Comparison of ENCODE assay signal across 1 cellular context in genomic region chr7:131544449-131545425, GRCh38.
TF ChIP-seq lines count a peak whose summit lies in the region.

No MANE protein-coding gene starts in this region.

TF ChIP-seq in K562, 482 proteins besides CTCF, POLR2A, EP300 and RAD21 (continued from another document):
- no peak for TF ChIP-seq SMARCA5 (IDR thresholded peaks at IDR 0.05)
- 0 out of 2 replicates have a peak, but pooled peaks have one; percentile 23 for TF ChIP-seq NR2C1 (IDR thresholded peaks at IDR 0.05)
- TF ChIP-seq NR2C1 (tag; IDR thresholded peaks at IDR 0.05), result peak; percentile 35; the same call in 1 of the 2 replicates
- TF ChIP-seq E2F4 (CRISPR knock-in tag; IDR thresholded peaks at IDR 0.05; ENCODE audit: low read depth), result no peak
- TF ChIP-seq HNRNPH1 (optimal IDR thresholded peaks at IDR 0.05; ENCODE audit: low read depth, low read length), result no peak
- peak; percentile 95 for TF ChIP-seq DEAF1 (CRISPR knock-in tag; IDR thresholded peaks at IDR 0.05)
- TF ChIP-seq SMC3 (conservative IDR thresholded peaks at IDR 0.05; ENCODE audit: insufficient read depth, low read depth, low read length), result peak; percentile 52; the same call in 1 of the 2 replicates
- TF ChIP-seq ZBTB33 (CRISPR knock-in tag; IDR thresholded peaks at IDR 0.05), result no peak
- TF ChIP-seq ZBTB40 (IDR thresholded peaks at IDR 0.05), result no peak
- no peak for TF ChIP-seq ZBTB40 (CRISPR knock-in tag; IDR thresholded peaks at IDR 0.05)
- TF ChIP-seq E4F1 (CRISPR knock-in tag; IDR thresholded peaks at IDR 0.05; ENCODE audit: borderline replicate concordance), result no peak
- peak; percentile 78 for TF ChIP-seq CC2D1A (IDR thresholded peaks at IDR 0.05)
- TF ChIP-seq ZBTB1 (CRISPR knock-in tag; IDR thresholded peaks at IDR 0.05; ENCODE audit: borderline replicate concordance, low read depth), result no peak
- TF ChIP-seq PYGO2 (tag; IDR thresholded peaks at IDR 0.05), result no peak
- TF ChIP-seq CREM (IDR thresholded peaks at IDR 0.05; ENCODE audit: low read depth), result 0 out of 2 replicates have a peak, but pooled peaks have one; percentile 13
- peak in 1 of 2 experiments; percentile 38; a peak in 1 of 4 replicates for TF ChIP-seq RCOR1 (IDR thresholded peaks at IDR 0.05; ENCODE audit: borderline replicate concordance in 1 of 2, low read depth in 2 of 2, low read length in 2 of 2)
- no peak for TF ChIP-seq CCNT2 (IDR thresholded peaks at IDR 0.05; ENCODE audit: borderline replicate concordance, extremely low read depth, insufficient read length, low read depth, low read length)
- TF ChIP-seq NR2C2 (CRISPR knock-in tag; IDR thresholded peaks at IDR 0.05), result no peak
- TF ChIP-seq NR2C2 (tag; IDR thresholded peaks at IDR 0.05), result 0 out of 2 replicates have a peak, but pooled peaks have one; percentile 16
- TF ChIP-seq CEBPB (tag; IDR thresholded peaks at IDR 0.05), result no peak
- TF ChIP-seq ZFPM2 (CRISPR knock-in tag; IDR thresholded peaks at IDR 0.05), result no peak
- TF ChIP-seq ZNF232 (CRISPR knock-in tag; IDR thresholded peaks at IDR 0.05), result no peak
- TF ChIP-seq ZSCAN32 (CRISPR knock-in tag; IDR thresholded peaks at IDR 0.05), result no peak
- TF ChIP-seq ZNF217 (CRISPR knock-in tag; IDR thresholded peaks at IDR 0.05), result no peak
- TF ChIP-seq NFIC (IDR thresholded peaks at IDR 0.05), result no peak
- peak; percentile 83 for TF ChIP-seq ZNF41 (CRISPR knock-in tag; conservative IDR thresholded peaks at IDR 0.05)
- TF ChIP-seq CTBP1 (IDR thresholded peaks at IDR 0.05; ENCODE audit: borderline replicate concordance), result peak; percentile 24; the same call in 1 of the 2 replicates
- TF ChIP-seq CBFB (CRISPR knock-in tag; IDR thresholded peaks at IDR 0.05), result peak; percentile 55; the same call in 1 of the 2 replicates
- TF ChIP-seq HINFP (tag; conservative IDR thresholded peaks at IDR 0.05; ENCODE audit: low read depth), result no peak
- TF ChIP-seq ZNF354B (CRISPR knock-in tag; IDR thresholded peaks at IDR 0.05), result no peak
- 0 out of 2 replicates have a peak, but pooled peaks have one; percentile 17 for TF ChIP-seq JUN (IDR thresholded peaks at IDR 0.05; ENCODE audit: borderline replicate concordance, low read depth, low read length)
- no peak for TF ChIP-seq JUN (CRISPR knock-in tag; IDR thresholded peaks at IDR 0.05; ENCODE audit: borderline replicate concordance)
- 0 out of 2 replicates have a peak, but pooled peaks have one; percentile 27 for TF ChIP-seq ZNF384 (IDR thresholded peaks at IDR 0.05; ENCODE audit: low read depth, low read length)
- no peak for TF ChIP-seq PRMT5 (CRISPR knock-in tag; IDR thresholded peaks at IDR 0.05)
- TF ChIP-seq CTCFL (IDR thresholded peaks at IDR 0.05; ENCODE audit: borderline replicate concordance, insufficient read depth, low read depth, low read length, poor library complexity, severe bottlenecking), result peak; percentile 57
- peak; percentile 36; the same call in 1 of the 2 replicates for TF ChIP-seq ARID2 (IDR thresholded peaks at IDR 0.05)
- TF ChIP-seq TARDBP (IDR thresholded peaks at IDR 0.05), result no peak
